Comparison of ENCODE assay signal across 8 cellular contexts in the genomic region with DNA sequence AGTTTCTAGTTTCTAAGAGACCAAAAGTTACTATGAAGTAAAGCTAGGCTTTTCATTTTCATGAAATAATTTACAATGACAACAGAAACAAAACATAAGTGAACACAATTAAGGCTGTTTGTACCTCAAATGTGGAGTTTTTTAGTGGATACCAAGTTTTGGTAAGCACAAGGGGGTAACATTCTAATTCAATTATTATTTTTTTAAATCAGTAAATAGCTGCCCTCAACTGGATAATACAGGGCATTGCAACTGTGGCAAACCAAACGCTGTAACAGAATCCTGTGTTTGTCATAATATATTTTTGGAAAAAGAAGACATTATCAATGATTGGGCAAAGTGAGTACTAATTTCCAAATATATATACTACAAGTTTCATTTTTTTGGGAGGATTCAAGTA.
A peak's percentile ranks its signal among the peaks of the same experiment; 100 is the strongest.
DNase-seq lines count a peak whose midpoint lies in the region; ATAC-seq, FAIRE-seq and TF ChIP-seq lines count a peak whose summit lies in the region.

No MANE protein-coding gene starts in this region.

- peak in 1 of 4 donors; percentile 31 for ATAC-seq in pancreas

- no peaks in the 10 kb centered on the region; the same call in 1 of the 2 replicates for H4K20me1 ChIP-seq in MM.1S (ENCODE audit: insufficient read depth, low read length)

- H3K4me1 ChIP-seq in MM.1S (ENCODE audit: low read length), result no peaks in the 10 kb centered on the region
- peaks cover 0 to 9% (median 0%) of the 10 kb centered on the region in 3 donors for H3K4me1 ChIP-seq in pancreas

- no peak overlapping the region for H3K4me3 ChIP-seq in MM.1S (ENCODE audit: low read length)
- H3K4me3 ChIP-seq in dorsolateral prefrontal cortex, result no peak overlapping the region
- H3K4me3 ChIP-seq in pancreas, result no peak overlapping the region

- 0 out of 2 replicates have a peak, but pooled peaks cover 2% of the 10 kb centered on the region for H3K36me3 ChIP-seq in MM.1S (replicated peaks; ENCODE audit: insufficient read depth, low read length)
- H3K36me3 ChIP-seq in pancreas, result no peaks in the 10 kb centered on the region

- TF ChIP-seq CTCF in MM.1S (IDR thresholded peaks at IDR 0.05; ENCODE audit: low read length) (peak; percentile 43), dorsolateral prefrontal cortex (IDR thresholded peaks at IDR 0.05 in 54 of 56, conservative IDR thresholded peaks at IDR 0.05 in 2 of 56; ENCODE audit: low read depth in 1 of 56, partially characterized antibody in 56 of 56) (peak in 55 of 56 donors; percentile 34 to 73 (median 60)), pancreas (IDR thresholded peaks at IDR 0.05) (peak in 3 of 4 donors; percentile 31 to 38 (median 33))

- no peak overlapping the region for H3K9ac ChIP-seq in MM.1S (ENCODE audit: low read length)

- H3K9me3 ChIP-seq in MM.1S (replicated peaks; ENCODE audit: insufficient read depth, low read length) (no peaks in the 10 kb centered on the region), pancreas (no peaks in the 10 kb centered on the region)

- FAIRE-seq in G401.6 (lab: Jason Lieb, UNC) (peak; percentile 89), pancreas (lab: Jason Lieb, UNC) (peak; percentile 75)

- peaks cover 42% of the 10 kb centered on the region; the same call in 1 of the 2 replicates for H3K79me2 ChIP-seq in MM.1S (ENCODE audit: low read length)

- H3F3A ChIP-seq in MM.1S (ENCODE audit: insufficient read depth, low read length), result no peaks in the 10 kb centered on the region

- H2AFZ ChIP-seq in MM.1S (ENCODE audit: low read length), result no peak overlapping the region

- WGBS in pancreas, 2 donors, result 4 to 9% methylated on average over 1 of the region's 1 CpG

- H3K27me3 ChIP-seq in MM.1S (replicated peaks; ENCODE audit: insufficient read depth, low read length), result no peaks in the 10 kb centered on the region
- no peaks in the 10 kb centered on the region for H3K27me3 ChIP-seq in dorsolateral prefrontal cortex
- no peaks in the 10 kb centered on the region for H3K27me3 ChIP-seq in pancreas

- H3K4me2 ChIP-seq in MM.1S (ENCODE audit: low read depth, low read length), result no peak overlapping the region

- DNase-seq in MM.1S (no peak), dorsolateral prefrontal cortex (no peak), pancreas (no peak), UCSD-AML1 (lab: John Stamatoyannopoulos, UW; ENCODE audit: unreplicated experiment) (no peak), DMS79 (lab: John Stamatoyannopoulos, UW) (no peak), NCI-H2081 (lab: John Stamatoyannopoulos, UW) (no peak)
- no peak for DNase-seq in activated T-cell treated with anti-CD3 and anti-CD28 coated beads, Interleukin-2, amount 50 U/mL, for 1 hour

- no peaks in the 10 kb centered on the region for H3K9me2 ChIP-seq in MM.1S (replicated peaks; ENCODE audit: insufficient read depth, low read length)

- H3K27ac ChIP-seq in MM.1S (ENCODE audit: low read length), result no peak overlapping the region
- no peak overlapping the region for H3K27ac ChIP-seq in dorsolateral prefrontal cortex
- H3K27ac ChIP-seq in pancreas, result no peak overlapping the region

- intact Hi-C loops in dorsolateral prefrontal cortex (cut with DNase I) (no loop called here), pancreas (cut with DNase I) (no loop called here)
